ENCODE assay signal across 19 cellular contexts in the genomic region with DNA sequence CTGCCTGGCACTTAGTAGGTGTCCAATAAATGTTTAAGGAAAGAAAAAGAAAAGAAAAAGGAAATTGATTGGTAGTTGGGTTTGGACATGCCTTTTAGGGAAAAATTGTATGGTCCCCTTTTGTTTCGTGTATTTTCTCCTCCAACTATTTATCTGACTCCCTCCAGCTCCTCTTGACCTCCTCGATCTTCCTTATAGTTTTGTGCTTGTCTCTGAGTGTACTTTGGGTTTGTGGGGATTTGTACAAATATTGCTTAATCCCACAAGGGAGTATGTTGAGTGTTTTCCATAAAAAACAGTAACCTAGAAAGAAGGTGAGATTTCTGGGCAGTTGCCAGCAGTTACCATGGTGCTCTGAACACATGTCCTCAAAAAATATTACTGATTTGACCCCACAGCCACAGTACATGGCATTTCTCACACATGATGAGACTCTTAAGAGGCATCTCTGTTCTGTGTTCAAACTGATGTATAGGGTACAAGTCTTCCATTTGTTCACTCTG. TPM values are rescaled to one million over a fixed set of nuclear protein-coding genes. Genes with fewer than 3 reads are reported as not detected.
DNase-seq lines count a peak whose midpoint lies in the region; ATAC-seq and TF ChIP-seq lines count a peak whose summit lies in the region.
"Had no signal": no experiment of that assay in that cellular context is flagged by ENCODE, and none has a peak within 500 bp of the region (broad histone marks: within the 10 kb centered on the region; RNA-seq: fewer than 3 reads in every experiment).

No MANE protein-coding gene starts in this region.

- intact Hi-C loops in heart left ventricle (cut with DNase I): no loop called here

- H3K27ac Mint-ChIP-seq in natural killer cell treated with Interleukin-12 subunit alpha and Interleukin-12 subunit beta and Interleukin-15 and Interleukin-18, amount 100 ng/mL, for 72 hours: no peak overlapping the region
- H3K27ac Mint-ChIP-seq: CD8-positive, alpha-beta memory T cell; HFFc6 had no signal

- no peak overlapping the region for H3K4me3 Mint-ChIP-seq in natural killer cell treated with Interleukin-12 subunit alpha and Interleukin-12 subunit beta and Interleukin-15 and Interleukin-18, amount 100 ng/mL, for 72 hours
- H3K4me3 Mint-ChIP-seq: CD8-positive, alpha-beta memory T cell; HFFc6 had no signal

- TF ChIP-seq CTCF in cardiac fibroblast (IDR thresholded peaks at IDR 0.05; ENCODE audit: low read depth, low read length): no peak
- TF ChIP-seq CTCF in heart left ventricle (IDR thresholded peaks at IDR 0.05): no peak

- TF ChIP-seq POLR2A in heart left ventricle (IDR thresholded peaks at IDR 0.05): no peak

- no peaks in the 10 kb centered on the region for H3K36me3 Mint-ChIP-seq in natural killer cell treated with Interleukin-12 subunit alpha and Interleukin-12 subunit beta and Interleukin-15 and Interleukin-18, amount 100 ng/mL, for 72 hours
- H3K36me3 Mint-ChIP-seq: CD8-positive, alpha-beta memory T cell had no signal

- H3K27ac ChIP-seq in heart left ventricle: no peak overlapping the region
- H3K27ac ChIP-seq: BLaER1, HL-60 had no signal

- no peaks in the 10 kb centered on the region for H3K9me3 Mint-ChIP-seq in natural killer cell treated with Interleukin-12 subunit alpha and Interleukin-12 subunit beta and Interleukin-15 and Interleukin-18, amount 100 ng/mL, for 72 hours
- H3K9me3 Mint-ChIP-seq: CD8-positive, alpha-beta memory T cell had no signal

- peaks cover 5 to 16% of the 10 kb centered on the region in 2 donors for H3K27me3 Mint-ChIP-seq in natural killer cell treated with Interleukin-12 subunit alpha and Interleukin-12 subunit beta and Interleukin-15 and Interleukin-18, amount 100 ng/mL, for 72 hours

- no peaks in the 10 kb centered on the region for H3K4me1 ChIP-seq in heart left ventricle
- H3K4me1 ChIP-seq: BLaER1, Caco-2 had no signal

- no peaks in the 10 kb centered on the region for H3K4me1 Mint-ChIP-seq in natural killer cell treated with Interleukin-12 subunit alpha and Interleukin-12 subunit beta and Interleukin-15 and Interleukin-18, amount 100 ng/mL, for 72 hours (ENCODE audit: low read depth in 2 of 2)
- H3K4me1 Mint-ChIP-seq: CD8-positive, alpha-beta memory T cell had no signal

- no peaks in the 10 kb centered on the region for H3K27me3 ChIP-seq in heart left ventricle
- H3K27me3 ChIP-seq: BLaER1 had no signal

- H3K4me3 ChIP-seq in cardiac fibroblast (replicated peaks in 1 of 2; ENCODE audit: low read depth in 2 of 2, low read length in 2 of 2): no peak overlapping the region
- H3K4me3 ChIP-seq in heart left ventricle: no peak overlapping the region
- H3K4me3 ChIP-seq: BLaER1 had no signal

- ATAC-seq in natural killer cell treated with Interleukin-12 subunit alpha and Interleukin-12 subunit beta and Interleukin-15 and Interleukin-18, amount 100 ng/mL, for 72 hours: no peak
- ATAC-seq in heart left ventricle: no peak

- peaks cover 0 to 3% (median 0%) of the 10 kb centered on the region in 12 donors for H3K9me3 ChIP-seq in heart left ventricle
- H3K9me3 ChIP-seq: BLaER1, Caco-2 had no signal

- WGBS in heart left ventricle, 4 donors: 82 to 92% (median 87%) methylated on average over 2 of the region's 2 CpGs

- H3K36me3 ChIP-seq in heart left ventricle: no peaks in the 10 kb centered on the region
- H3K36me3 ChIP-seq: BLaER1 had no signal

- DNase-seq in NCI-H748 (lab: John Stamatoyannopoulos, UW; ENCODE audit: unreplicated experiment) (peak; percentile 5), NCI-H748 treated with DMSO at 0.1 percent for 48 hours (lab: John Stamatoyannopoulos, UW) (no peak), M059J (ENCODE audit: low read depth) (peak; percentile 6), cardiac fibroblast (ENCODE audit: low read depth in 2 of 2) (peak; percentile 20 to 43), kidney tubule cell (ENCODE audit: low spot score) (peak; percentile 25), heart left ventricle (no peak), superior temporal gyrus (ENCODE audit: extremely low spot score) (no peak)
- no peak for DNase-seq in natural killer cell treated with Interleukin-12 subunit alpha and Interleukin-12 subunit beta and Interleukin-15 and Interleukin-18, amount 100 ng/mL, for 72 hours (ENCODE audit: low spot score)
- DNase-seq: 8988T; AML-193; Caco-2; CD8-positive, alpha-beta memory T cell; DND-41; GF-D8; HCEC 1CT; HFFc6 had no signal

RNA-seq across cellular contexts. Expression of gene PLEKHG7, which starts 15.7 kb away (rescaled TPM):
- not detected in 2 replicates for total RNA-seq in M059J (2014; rRNA removed; shearing (Covaris generic))
- total RNA-seq in natural killer cell treated with Interleukin-12 subunit alpha and Interleukin-12 subunit beta and Interleukin-15 and Interleukin-18, amount 100 ng/mL, for 72 hours: not detected
- under 1 TPM in 1 of 9 donors, not detected in 8; 0.08 TPM for total RNA-seq in heart left ventricle
- not detected for polyA plus RNA-seq in heart left ventricle
- total RNA-seq: CD8-positive, alpha-beta memory T cell; H4 had no signal
- polyA plus RNA-seq: CD8-positive, alpha-beta memory T cell had no signal

Comparison
In these comparisons a context has a peak if more than half of its experiments do, and no peak if none do; other contexts are left out.
1. DNase-seq: peak in NCI-H748 (single experiment), M059J (single experiment), cardiac fibroblast (2 of 2) and kidney tubule cell (single experiment); none in NCI-H748 treated with DMSO at 0.1 percent for 48 hours (single experiment), natural killer cell treated with Interleukin-12 subunit alpha and Interleukin-12 subunit beta and Interleukin-15 and Interleukin-18, amount 100 ng/mL, for 72 hours (single experiment), heart left ventricle (0 of 5) and superior temporal gyrus (single experiment).